2 cellular contexts compared by ENCODE assay signal in genomic region chr6:12165297-12165696, GRCh38.
TF ChIP-seq lines count a peak whose summit lies in the region.

No MANE protein-coding gene starts in this region.

TF ChIP-seq in HEK293, 187 proteins besides CTCF, POLR2A, EP300 and RAD21 (continued from another document):
- TF ChIP-seq, protein P1, sequence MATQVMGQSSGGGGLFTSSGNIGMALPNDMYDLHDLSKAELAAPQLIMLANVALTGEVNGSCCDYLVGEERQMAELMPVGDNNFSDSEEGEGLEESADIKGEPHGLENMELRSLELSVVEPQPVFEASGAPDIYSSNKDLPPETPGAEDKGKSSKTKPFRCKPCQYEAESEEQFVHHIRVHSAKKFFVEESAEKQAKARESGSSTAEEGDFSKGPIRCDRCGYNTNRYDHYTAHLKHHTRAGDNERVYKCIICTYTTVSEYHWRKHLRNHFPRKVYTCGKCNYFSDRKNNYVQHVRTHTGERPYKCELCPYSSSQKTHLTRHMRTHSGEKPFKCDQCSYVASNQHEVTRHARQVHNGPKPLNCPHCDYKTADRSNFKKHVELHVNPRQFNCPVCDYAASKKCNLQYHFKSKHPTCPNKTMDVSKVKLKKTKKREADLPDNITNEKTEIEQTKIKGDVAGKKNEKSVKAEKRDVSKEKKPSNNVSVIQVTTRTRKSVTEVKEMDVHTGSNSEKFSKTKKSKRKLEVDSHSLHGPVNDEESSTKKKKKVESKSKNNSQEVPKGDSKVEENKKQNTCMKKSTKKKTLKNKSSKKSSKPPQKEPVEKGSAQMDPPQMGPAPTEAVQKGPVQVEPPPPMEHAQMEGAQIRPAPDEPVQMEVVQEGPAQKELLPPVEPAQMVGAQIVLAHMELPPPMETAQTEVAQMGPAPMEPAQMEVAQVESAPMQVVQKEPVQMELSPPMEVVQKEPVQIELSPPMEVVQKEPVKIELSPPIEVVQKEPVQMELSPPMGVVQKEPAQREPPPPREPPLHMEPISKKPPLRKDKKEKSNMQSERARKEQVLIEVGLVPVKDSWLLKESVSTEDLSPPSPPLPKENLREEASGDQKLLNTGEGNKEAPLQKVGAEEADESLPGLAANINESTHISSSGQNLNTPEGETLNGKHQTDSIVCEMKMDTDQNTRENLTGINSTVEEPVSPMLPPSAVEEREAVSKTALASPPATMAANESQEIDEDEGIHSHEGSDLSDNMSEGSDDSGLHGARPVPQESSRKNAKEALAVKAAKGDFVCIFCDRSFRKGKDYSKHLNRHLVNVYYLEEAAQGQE (tag by site-specific recombination; IDR thresholded peaks at IDR 0.05), result peak; percentile 78

TF ChIP-seq in Ishikawa, 13 proteins besides CTCF, POLR2A, EP300 and RAD21 (continued from another document):
- TF ChIP-seq, protein P2, sequence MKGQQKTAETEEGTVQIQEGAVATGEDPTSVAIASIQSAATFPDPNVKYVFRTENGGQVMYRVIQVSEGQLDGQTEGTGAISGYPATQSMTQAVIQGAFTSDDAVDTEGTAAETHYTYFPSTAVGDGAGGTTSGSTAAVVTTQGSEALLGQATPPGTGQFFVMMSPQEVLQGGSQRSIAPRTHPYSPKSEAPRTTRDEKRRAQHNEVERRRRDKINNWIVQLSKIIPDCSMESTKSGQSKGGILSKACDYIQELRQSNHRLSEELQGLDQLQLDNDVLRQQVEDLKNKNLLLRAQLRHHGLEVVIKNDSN (IDR thresholded peaks at IDR 0.05), result no peak
